ENCODE assay signal across 15 cellular contexts in genomic region chr5:169412858-169413257, GRCh38.
DNase-seq lines count a peak whose midpoint lies in the region; ATAC-seq and TF ChIP-seq lines count a peak whose summit lies in the region.
"Had no signal": no experiment of that assay in that cellular context is flagged by ENCODE, and none has a peak within 500 bp of the region (broad histone marks: within the 10 kb centered on the region; RNA-seq: fewer than 3 reads in every experiment).

No MANE protein-coding gene starts in this region.

- no peaks in the 10 kb centered on the region for H3K27me3 ChIP-seq in SJSA1 (replicated peaks)
- no peaks in the 10 kb centered on the region for H3K27me3 ChIP-seq in aorta (ENCODE audit: control insufficient read depth in 1 of 2, insufficient read depth in 2 of 2, low read length in 1 of 2)

- DNase-seq in SJSA1 (ENCODE audit: low read depth in 1 of 2, low spot score in 2 of 2) = no peak
- peak; percentile 76 for DNase-seq in fibroblast of mammary gland (ENCODE audit: low read depth)
- DNase-seq in skeletal muscle cell (ENCODE audit: low read depth) = peak; percentile 48
- DNase-seq in aorta = no peak
- DNase-seq in dedifferentiated amniotic fluid mesenchymal stem cell (ENCODE audit: extremely low spot score) = no peak
- DNase-seq in NOMO-1 treated with DMSO at 0.1 percent for 48 hours (lab: John Stamatoyannopoulos, UW; ENCODE audit: unreplicated experiment) = no peak
- no peak for DNase-seq in AG20443 (ENCODE audit: low spot score)
- DNase-seq: ACHN; C1 segment of cervical spinal cord; Calu3; CD4-positive, alpha-beta T cell; DMS79; HFFc6 had no signal

- H3K27ac ChIP-seq in SJSA1 (0 out of 2 replicates have a peak overlapping the region, but pooled peaks have one; percentile 78), aorta (ENCODE audit: low read depth in 1 of 2, low read length in 2 of 2) (no peak overlapping the region)
- H3K27ac ChIP-seq: HL-60 had no signal

- H3K9me3 ChIP-seq in SJSA1 (replicated peaks) (no peaks in the 10 kb centered on the region; the same call in 1 of the 2 replicates), aorta (ENCODE audit: control insufficient read depth, low read length) (no peaks in the 10 kb centered on the region)

- TF ChIP-seq CTCF in fibroblast of mammary gland (conservative IDR thresholded peaks at IDR 0.05; ENCODE audit: control insufficient read depth, insufficient read depth, low read depth, low read length) = no peak

- H3K4me1 ChIP-seq in SJSA1 (replicated peaks) (peaks cover 54% of the 10 kb centered on the region), aorta (ENCODE audit: control insufficient read depth in 1 of 2, insufficient read depth in 2 of 2, low read length in 2 of 2) (no peaks in the 10 kb centered on the region)

- H3K4me3 ChIP-seq in SJSA1 = no peak overlapping the region
- H3K4me3 ChIP-seq in fibroblast of mammary gland (ENCODE audit: control insufficient read depth, low read depth, low read length) = no peak overlapping the region
- H3K4me3 ChIP-seq in skeletal muscle cell (ENCODE audit: low read depth, low read length) = no peak overlapping the region
- H3K4me3 ChIP-seq in aorta (ENCODE audit: low read length in 2 of 2) = no peak overlapping the region
- H3K4me3 ChIP-seq: GM12878 had no signal

- no peaks in the 10 kb centered on the region for H3K36me3 ChIP-seq in SJSA1
- no peaks in the 10 kb centered on the region for H3K36me3 ChIP-seq in aorta (ENCODE audit: control insufficient read depth in 1 of 2, insufficient read depth in 2 of 2, low read length in 1 of 2)

- peak; percentile 55 for ATAC-seq in aorta (ENCODE audit: low FRiP score)
- ATAC-seq: GM12878 had no signal

- intact Hi-C loops in aorta (cut with DNase I) = no loop called here

- WGBS in aorta, 2 donors = 10 to 18% methylated on average over 2 of the region's 2 CpGs

Comparison
In these comparisons a context has a peak if more than half of its experiments do, and no peak if none do; other contexts are left out.
1. DNase-seq: peak in fibroblast of mammary gland (single experiment) and skeletal muscle cell (single experiment); none in SJSA1 (0 of 2), aorta (0 of 2), dedifferentiated amniotic fluid mesenchymal stem cell (single experiment), NOMO-1 treated with DMSO at 0.1 percent for 48 hours (single experiment) and AG20443 (single experiment).